ENCODE assay signal across 18 cellular contexts in genomic region chr4:136858911-136859310, GRCh38.
A peak's percentile ranks its signal among the peaks of the same experiment; 100 is the strongest.
DNase-seq lines count a peak whose midpoint lies in the region; TF ChIP-seq lines count a peak whose summit lies in the region.
"Had no signal": no experiment of that assay in that cellular context is flagged by ENCODE, and none has a peak within 500 bp of the region (broad histone marks: within the 10 kb centered on the region; RNA-seq: fewer than 3 reads in every experiment).

No MANE protein-coding gene starts in this region.

- H3K9me3 ChIP-seq in tibial artery = no peaks in the 10 kb centered on the region
- H3K9me3 ChIP-seq: BE2C, BLaER1, Caco-2 had no signal

- DNase-seq in HEK293T (ENCODE audit: extremely low spot score) (no peak), NCI-H1417 (lab: John Stamatoyannopoulos, UW) (peak in 2 of 3 experiments; percentile 25 to 86), NCI-H69 (lab: John Stamatoyannopoulos, UW) (peak; percentile 14), COLO829 (ENCODE audit: low spot score) (no peak), tibial artery (no peak)
- DNase-seq in activated T-cell treated with anti-CD3 and anti-CD28 coated beads, Interleukin-2, amount 50 U/mL, for 1 hour = no peak
- DNase-seq: 8988T; ACHN; BE2C; C1 segment of cervical spinal cord; Caco-2; Calu3; CD4-positive, alpha-beta memory T cell; CD4-positive, CD25-positive, alpha-beta regulatory T cell; CD8-positive, alpha-beta memory T cell; DMS79 treated with DMSO at 0.1 percent for 48 hours; GF-D8 had no signal

- H3K4me1 ChIP-seq in tibial artery = peaks cover 0 to 3% (median 0%) of the 10 kb centered on the region in 4 donors
- H3K4me1 ChIP-seq: Caco-2 had no signal

- no peak for TF ChIP-seq CTCF in tibial artery (IDR thresholded peaks at IDR 0.05)

- POLR2A ChIA-PET in HEK293T (lab: Yijun Ruan, JAX) = no interaction called here

- H3K27ac ChIP-seq in tibial artery = no peak overlapping the region
- H3K27ac ChIP-seq: BLaER1 had no signal

- intact Hi-C loops in tibial artery (cut with DNase I; ENCODE audit: low total_unique reads) = no loop called here

- H3K27me3 ChIP-seq in tibial artery = no peaks in the 10 kb centered on the region
- H3K27me3 ChIP-seq: BE2C, BLaER1 had no signal

- CTCF ChIA-PET in HEK293T (lab: Yijun Ruan, JAX) = no interaction called here

- no peaks in the 10 kb centered on the region for H3K36me3 ChIP-seq in tibial artery
- H3K36me3 ChIP-seq: BE2C, BLaER1 had no signal

- H3K4me3 ChIP-seq in tibial artery = no peak overlapping the region
- H3K4me3 ChIP-seq: BLaER1 had no signal

TF ChIP-seq in HEK293T, 16 proteins besides CTCF, POLR2A, EP300 and RAD21:
- TF ChIP-seq FOXM1 (IDR thresholded peaks at IDR 0.05; ENCODE audit: borderline replicate concordance) (no peak), TARDBP (IDR thresholded peaks at IDR 0.05) (no peak), CTBP1 (IDR thresholded peaks at IDR 0.05; ENCODE audit: borderline replicate concordance) (no peak)
- TF ChIP-seq, protein P1, sequence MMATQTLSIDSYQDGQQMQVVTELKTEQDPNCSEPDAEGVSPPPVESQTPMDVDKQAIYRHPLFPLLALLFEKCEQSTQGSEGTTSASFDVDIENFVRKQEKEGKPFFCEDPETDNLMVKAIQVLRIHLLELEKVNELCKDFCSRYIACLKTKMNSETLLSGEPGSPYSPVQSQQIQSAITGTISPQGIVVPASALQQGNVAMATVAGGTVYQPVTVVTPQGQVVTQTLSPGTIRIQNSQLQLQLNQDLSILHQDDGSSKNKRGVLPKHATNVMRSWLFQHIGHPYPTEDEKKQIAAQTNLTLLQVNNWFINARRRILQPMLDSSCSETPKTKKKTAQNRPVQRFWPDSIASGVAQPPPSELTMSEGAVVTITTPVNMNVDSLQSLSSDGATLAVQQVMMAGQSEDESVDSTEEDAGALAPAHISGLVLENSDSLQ (IDR thresholded peaks at IDR 0.05) = peak; percentile 86

Comparison
In these comparisons a context has a peak if more than half of its experiments do, and no peak if none do; other contexts are left out.
1. DNase-seq: peak in NCI-H1417 (2 of 3) and NCI-H69 (single experiment); none in HEK293T (single experiment), activated T-cell treated with anti-CD3 and anti-CD28 coated beads, Interleukin-2, amount 50 U/mL, for 1 hour (single experiment), COLO829 (single experiment) and tibial artery (0 of 2).